In the genomic region with DNA sequence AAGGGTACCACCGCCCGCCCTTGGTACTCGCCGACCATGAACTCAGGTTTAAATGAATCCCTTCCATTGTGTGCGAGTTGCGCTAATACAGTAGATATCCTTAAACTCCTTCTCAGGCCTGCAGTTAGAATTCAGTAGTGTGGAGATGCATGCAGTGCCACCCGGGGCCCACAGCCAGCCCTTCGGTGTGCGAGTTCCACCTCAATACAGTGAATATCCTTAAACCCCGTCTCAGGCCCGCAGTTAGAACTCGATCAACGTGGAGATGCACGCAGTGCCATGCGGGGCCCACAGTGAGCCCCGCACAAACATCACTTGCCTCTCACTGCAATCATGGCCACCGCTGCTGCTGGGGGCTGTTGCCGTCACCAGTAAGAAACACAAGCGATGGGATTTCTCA, we compare ENCODE assay signal across 22 cellular contexts.
A peak's percentile ranks its signal among the peaks of the same experiment; 100 is the strongest.
DNase-seq lines count a peak whose midpoint lies in the region; ATAC-seq and TF ChIP-seq lines count a peak whose summit lies in the region.
"Had no signal": no experiment of that assay in that cellular context is flagged by ENCODE, and none has a peak within 500 bp of the region (broad histone marks: within the 10 kb centered on the region; RNA-seq: fewer than 3 reads in every experiment).

No MANE protein-coding gene starts in this region.

- H3F3A ChIP-seq in OCI-LY1 (ENCODE audit: insufficient read depth, low read length), result no peaks in the 10 kb centered on the region

- TF ChIP-seq CTCF in OCI-LY1 (IDR thresholded peaks at IDR 0.05; ENCODE audit: low read length) (no peak), left lung (IDR thresholded peaks at IDR 0.05) (no peak)

- no peaks in the 10 kb centered on the region for H3K79me2 ChIP-seq in OCI-LY1 (ENCODE audit: insufficient read depth, low read length)

- no peaks in the 10 kb centered on the region for H3K27me3 Mint-ChIP-seq in stimulated activated naive B cell treated with anti-CD40 and anti-IgM and Interleukin-4, amounts not matched to agents 10 μg/mL and 1 μg/mL and 100 μg/mL, for 72 hours
- H3K27me3 Mint-ChIP-seq: CD4-positive, alpha-beta T cell had no signal

- H3K4me1 ChIP-seq in right cardiac atrium (ENCODE audit: control insufficient read depth, insufficient read depth, low read length) (no peaks in the 10 kb centered on the region), OCI-LY1 (ENCODE audit: insufficient read depth, low read length, severe bottlenecking) (peaks cover 30% of the 10 kb centered on the region), left lung (no peaks in the 10 kb centered on the region)
- H3K4me1 ChIP-seq: SJSA1 had no signal

- DNase-seq in Right ventricle myocardium inferior (ENCODE audit: missing footprints), result peak; percentile 49
- no peak for DNase-seq in right cardiac atrium
- peak; percentile 15 to 51 for DNase-seq in left lung
- no peak for DNase-seq in stimulated activated naive B cell treated with anti-CD40 and anti-IgM and Interleukin-4, amounts not matched to agents 10 μg/mL and 1 μg/mL and 100 μg/mL, for 72 hours
- no peak for DNase-seq in A172 (ENCODE audit: low spot score)
- DNase-seq: CD4-positive, alpha-beta T cell; COR-L47; Karpas-422; NCI-H1092; NCI-H146; NCI-H1930; NCI-H2107; NCI-H524; NCI-H774; PC-3 had no signal

- H3K27ac ChIP-seq in right cardiac atrium (ENCODE audit: low read length) (no peak overlapping the region), OCI-LY1 (ENCODE audit: low read depth, low read length, poor library complexity, severe bottlenecking) (peak overlapping the region; percentile 83), left lung (no peak overlapping the region)
- H3K27ac ChIP-seq: BLaER1 treated with 17β-estradiol and CSF1 and Interleukin-3, amounts not matched to agents 10 nM and 100 nM; HL-60; SJSA1 had no signal

- 98% methylated on average over 19 of the region's 19 CpGs for WGBS in right cardiac atrium

- H3K36me3 Mint-ChIP-seq in stimulated activated naive B cell treated with anti-CD40 and anti-IgM and Interleukin-4, amounts not matched to agents 10 μg/mL and 1 μg/mL and 100 μg/mL, for 72 hours, result peaks cover 42 to 68% of the 10 kb centered on the region in 2 donors

- H3K4me2 ChIP-seq in OCI-LY1 (ENCODE audit: low read length), result no peak overlapping the region
- H3K4me2 ChIP-seq: BLaER1 treated with 17β-estradiol and CSF1 and Interleukin-3, amounts not matched to agents 10 nM and 100 nM had no signal

- H3K4me3 ChIP-seq in right cardiac atrium (ENCODE audit: low read length), result no peak overlapping the region
- no peak overlapping the region for H3K4me3 ChIP-seq in OCI-LY1 (ENCODE audit: low read depth, low read length, poor library complexity, severe bottlenecking)
- H3K4me3 ChIP-seq in left lung, result no peak overlapping the region
- H3K4me3 ChIP-seq: BLaER1 treated with 17β-estradiol and CSF1 and Interleukin-3, amounts not matched to agents 10 nM and 100 nM; SJSA1 had no signal

- no peaks in the 10 kb centered on the region for H3K27me3 ChIP-seq in right cardiac atrium (ENCODE audit: control insufficient read depth, insufficient read depth)
- no peaks in the 10 kb centered on the region for H3K27me3 ChIP-seq in OCI-LY1 (ENCODE audit: insufficient read depth, low read length)
- H3K27me3 ChIP-seq in left lung, result no peaks in the 10 kb centered on the region
- H3K27me3 ChIP-seq: SJSA1 had no signal

- H3K9me3 ChIP-seq in right cardiac atrium (ENCODE audit: control insufficient read depth, low read length) (no peaks in the 10 kb centered on the region), OCI-LY1 (ENCODE audit: low read length) (no peaks in the 10 kb centered on the region), left lung (no peaks in the 10 kb centered on the region)
- H3K9me3 ChIP-seq: BLaER1 treated with 17β-estradiol and CSF1 and Interleukin-3, amounts not matched to agents 10 nM and 100 nM; SJSA1 had no signal

- ATAC-seq in Right ventricle myocardium inferior, result no peak
- no peak for ATAC-seq in right cardiac atrium
- no peak for ATAC-seq in left lung
- no peak for ATAC-seq in stimulated activated naive B cell treated with anti-CD40 and anti-IgM and Interleukin-4, amounts not matched to agents 10 μg/mL and 1 μg/mL and 100 μg/mL, for 72 hours (replicated peaks)
- ATAC-seq in GM18909 (IDR thresholded peaks at IDR 0.05; ENCODE audit: poor library complexity, unreplicated experiment), result no peak
- ATAC-seq in HG03565 (IDR thresholded peaks at IDR 0.05; ENCODE audit: unreplicated experiment), result no peak
- ATAC-seq: HCT116, PC-3 had no signal

- intact Hi-C loops in Right ventricle myocardium inferior (cut with DNase I), result no loop called here
- intact Hi-C loops in right cardiac atrium (cut with DNase I), result no loop called here
- intact Hi-C loops in left lung (cut with DNase I), result no loop called here

- peak overlapping the region; percentile 51 for H3K27ac Mint-ChIP-seq in stimulated activated naive B cell treated with anti-CD40 and anti-IgM and Interleukin-4, amounts not matched to agents 10 μg/mL and 1 μg/mL and 100 μg/mL, for 72 hours
- H3K27ac Mint-ChIP-seq: CD4-positive, alpha-beta T cell had no signal

- no peaks in the 10 kb centered on the region for H4K20me1 ChIP-seq in OCI-LY1 (ENCODE audit: insufficient read depth, low read length)

- no peaks in the 10 kb centered on the region for H3K9me3 Mint-ChIP-seq in stimulated activated naive B cell treated with anti-CD40 and anti-IgM and Interleukin-4, amounts not matched to agents 10 μg/mL and 1 μg/mL and 100 μg/mL, for 72 hours
- H3K9me3 Mint-ChIP-seq: CD4-positive, alpha-beta T cell had no signal

- H3K4me1 Mint-ChIP-seq in stimulated activated naive B cell treated with anti-CD40 and anti-IgM and Interleukin-4, amounts not matched to agents 10 μg/mL and 1 μg/mL and 100 μg/mL, for 72 hours, result peaks cover 29 to 61% of the 10 kb centered on the region in 2 donors

- no peak overlapping the region for H2AFZ ChIP-seq in OCI-LY1 (ENCODE audit: low read length)

- H3K9me2 ChIP-seq in OCI-LY1 (ENCODE audit: low read depth, low read length), result no peaks in the 10 kb centered on the region

- H3K36me3 ChIP-seq in OCI-LY1 (ENCODE audit: insufficient read depth, low read length) (peaks cover 34% of the 10 kb centered on the region), left lung (peaks cover 0 to 22% of the 10 kb centered on the region in 2 donors)

- no peak overlapping the region for H3K9ac ChIP-seq in OCI-LY1 (ENCODE audit: low read length)
- H3K9ac ChIP-seq: BLaER1 treated with 17β-estradiol and CSF1 and Interleukin-3, amounts not matched to agents 10 nM and 100 nM had no signal

- H3K4me3 Mint-ChIP-seq in stimulated activated naive B cell treated with anti-CD40 and anti-IgM and Interleukin-4, amounts not matched to agents 10 μg/mL and 1 μg/mL and 100 μg/mL, for 72 hours, result no peak overlapping the region
- H3K4me3 Mint-ChIP-seq: CD4-positive, alpha-beta T cell had no signal

Comparison
In these comparisons a context has a peak if more than half of its experiments do, and no peak if none do; other contexts are left out.
1. DNase-seq: peak in Right ventricle myocardium inferior (single experiment) and left lung (2 of 2); none in right cardiac atrium (0 of 3), stimulated activated naive B cell treated with anti-CD40 and anti-IgM and Interleukin-4, amounts not matched to agents 10 μg/mL and 1 μg/mL and 100 μg/mL, for 72 hours (single experiment) and A172 (single experiment).